Comparison of ENCODE assay signal across 8 cellular contexts in the genomic region with DNA sequence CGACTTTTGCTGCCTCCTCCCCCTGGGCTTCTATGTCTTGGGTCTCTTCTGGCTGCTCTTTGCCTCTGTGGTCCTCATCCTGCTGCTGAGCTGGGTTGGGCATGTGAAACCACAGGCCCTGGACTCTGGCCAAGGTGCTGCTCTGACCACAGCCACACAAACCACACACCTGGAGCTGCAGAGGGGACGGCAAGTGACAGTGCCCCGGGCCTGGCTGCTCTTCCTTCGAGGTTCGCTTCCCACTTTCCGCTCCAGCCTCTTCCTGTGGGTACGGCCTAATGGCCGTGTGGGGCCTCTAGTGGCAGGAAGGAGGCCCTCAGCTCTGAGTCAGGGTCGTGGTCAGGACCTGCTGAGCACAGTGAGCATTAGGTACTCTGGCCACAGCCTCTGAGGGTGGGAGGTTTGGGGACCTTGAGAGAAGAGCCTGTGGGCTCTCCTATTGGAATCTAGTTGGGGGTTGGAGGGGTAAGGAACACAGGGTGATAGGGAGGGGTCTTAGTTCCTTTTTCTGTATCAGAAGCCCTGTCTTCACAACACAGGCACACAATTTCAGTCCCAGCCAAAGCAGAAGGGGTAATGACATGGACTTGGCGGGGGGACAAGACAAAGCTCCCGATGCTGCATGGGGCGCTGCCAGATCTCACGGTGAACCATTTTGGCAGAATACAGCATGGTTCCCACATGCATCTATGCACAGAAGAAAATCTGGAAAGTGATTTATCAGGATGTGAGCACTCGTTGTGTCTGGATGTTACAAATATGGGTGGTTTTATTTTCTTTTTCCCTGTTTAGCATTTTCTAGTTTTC. TPM values are rescaled to one million over a fixed set of nuclear protein-coding genes. Genes with fewer than 3 reads are reported as not detected.
DNase-seq lines count a peak whose midpoint lies in the region; ATAC-seq, FAIRE-seq and TF ChIP-seq lines count a peak whose summit lies in the region.

No MANE protein-coding gene starts in this region.

- peaks cover 4% of the 10 kb centered on the region for H3K36me3 Mint-ChIP-seq in progenitor cell of endocrine pancreas (ENCODE audit: insufficient read depth)

- TF ChIP-seq POLR2A in erythroblast (IDR thresholded peaks at IDR 0.05; ENCODE audit: low read length) = peak; percentile 42

- no peaks in the 10 kb centered on the region for H3K27me3 Mint-ChIP-seq in progenitor cell of endocrine pancreas

- no peaks in the 10 kb centered on the region for H3K9me3 Mint-ChIP-seq in progenitor cell of endocrine pancreas (ENCODE audit: low read depth)

- peaks cover 22% of the 10 kb centered on the region for H3K36me3 ChIP-seq in effector memory CD4-positive, alpha-beta T cell (ENCODE audit: control insufficient read depth, insufficient read depth, low read length)

- peak overlapping the region; percentile 81 for H3K27ac Mint-ChIP-seq in progenitor cell of endocrine pancreas

- H3K9me3 ChIP-seq in effector memory CD4-positive, alpha-beta T cell (ENCODE audit: control insufficient read depth, low read length) = no peaks in the 10 kb centered on the region

- H3K4me1 Mint-ChIP-seq in progenitor cell of endocrine pancreas (ENCODE audit: low read depth) = peaks cover 9% of the 10 kb centered on the region

- peaks cover 22% of the 10 kb centered on the region for H3K4me1 ChIP-seq in effector memory CD4-positive, alpha-beta T cell (ENCODE audit: control insufficient read depth, insufficient read depth, low read length, poor library complexity, severe bottlenecking)

- in situ Hi-C loops in SK-MEL-5 (cut with HindIII; ENCODE audit: low pct_unique_long_range_greater_than_20kb, low sequenced_read_pairs) = no loop called here

- DNase-seq in CD1c-positive myeloid dendritic cell (ENCODE audit: extremely low spot score) (peak; percentile 49), GM19239 (ENCODE audit: insufficient read length, low spot score) (peak; percentile 46), SK-MEL-5 (ENCODE audit: low read depth, low spot score) (peak; percentile 47), erythroblast (lab: John Stamatoyannopoulos, UW) (no peak), progenitor cell of endocrine pancreas (ENCODE audit: low spot score, unreplicated experiment) (no peak)
- no peak for DNase-seq in effector memory CD4-positive, alpha-beta T cell

- no peak overlapping the region for H3K27ac ChIP-seq in effector memory CD4-positive, alpha-beta T cell (ENCODE audit: insufficient read depth, low read length, poor library complexity, severe bottlenecking)

- H3K4me3 ChIP-seq in effector memory CD4-positive, alpha-beta T cell (ENCODE audit: insufficient read depth, low read depth, low read length, poor library complexity, severe bottlenecking) = no peak overlapping the region

- H3K4me3 Mint-ChIP-seq in progenitor cell of endocrine pancreas (ENCODE audit: low read depth) = no peak overlapping the region

- peak; percentile 65 for FAIRE-seq in GM19239 (lab: Jason Lieb, UNC)

- peak; percentile 38 for TF ChIP-seq CTCF in progenitor cell of endocrine pancreas (IDR thresholded peaks at IDR 0.05; ENCODE audit: unreplicated experiment)

- no peaks in the 10 kb centered on the region for H3K27me3 ChIP-seq in effector memory CD4-positive, alpha-beta T cell (replicated peaks; ENCODE audit: control insufficient read depth, insufficient read depth, low read length, poor library complexity, severe bottlenecking)

- ATAC-seq in GM19397 (IDR thresholded peaks at IDR 0.05; ENCODE audit: unreplicated experiment) (no peak), HG02970 (IDR thresholded peaks at IDR 0.05; ENCODE audit: low FRiP score, unreplicated experiment) (no peak)

RNA-seq across cellular contexts. Expression of a gene that starts 2.3 kb away (rescaled TPM):
- not detected in 2 replicates for total RNA-seq in SK-MEL-5 (2014; rRNA removed; shearing (Covaris generic))
- polyA plus RNA-seq in SK-MEL-5 (2015; cell fraction: cytosol; rRNA removed) = not detected in 2 replicates
- not detected in 2 replicates for polyA plus RNA-seq in SK-MEL-5 (2015; cell fraction: nucleus; rRNA removed)
- total RNA-seq in progenitor cell of endocrine pancreas = not detected in 2 replicates

RNA-seq across cellular contexts. Expression of a gene that starts 5.5 kb away (rescaled TPM):
- total RNA-seq in SK-MEL-5 (2014; rRNA removed; shearing (Covaris generic)) = 115 and 129 TPM in 2 replicates
- polyA plus RNA-seq in SK-MEL-5 (2015; cell fraction: cytosol; rRNA removed) = 131 and 165 TPM in 2 replicates
- polyA plus RNA-seq in SK-MEL-5 (2015; cell fraction: nucleus; rRNA removed) = 63.2 and 67.9 TPM in 2 replicates
- 46.8 and 47.4 TPM in 2 replicates for total RNA-seq in progenitor cell of endocrine pancreas

RNA-seq across cellular contexts. Expression of a gene that starts 5.7 kb away (rescaled TPM):
- total RNA-seq in SK-MEL-5 (2014; rRNA removed; shearing (Covaris generic)) = 30.6 and 38.3 TPM in 2 replicates
- 113 and 132 TPM in 2 replicates for polyA plus RNA-seq in SK-MEL-5 (2015; cell fraction: cytosol; rRNA removed)
- polyA plus RNA-seq in SK-MEL-5 (2015; cell fraction: nucleus; rRNA removed) = 72.5 and 97.8 TPM in 2 replicates
- total RNA-seq in progenitor cell of endocrine pancreas = 97.4 and 106 TPM in 2 replicates

RNA-seq across cellular contexts. Expression of a gene that starts 14.0 kb away (rescaled TPM):
- total RNA-seq in SK-MEL-5 (2014; rRNA removed; shearing (Covaris generic)) = 714 and 787 TPM in 2 replicates
- 1,452 and 1,839 TPM in 2 replicates for polyA plus RNA-seq in SK-MEL-5 (2015; cell fraction: cytosol; rRNA removed)
- polyA plus RNA-seq in SK-MEL-5 (2015; cell fraction: nucleus; rRNA removed) = 277 and 295 TPM in 2 replicates
- total RNA-seq in progenitor cell of endocrine pancreas = 372 and 404 TPM in 2 replicates

RNA-seq across cellular contexts. Expression of a gene that starts 16.5 kb away (rescaled TPM):
- 3.6 and 4.3 TPM in 2 replicates for total RNA-seq in SK-MEL-5 (2014; rRNA removed; shearing (Covaris generic))
- 4.0 and 6.6 TPM in 2 replicates for polyA plus RNA-seq in SK-MEL-5 (2015; cell fraction: cytosol; rRNA removed)
- polyA plus RNA-seq in SK-MEL-5 (2015; cell fraction: nucleus; rRNA removed) = 99.7 and 106 TPM in 2 replicates
- total RNA-seq in progenitor cell of endocrine pancreas = 23.4 and 25.8 TPM in 2 replicates

Comparison
In these comparisons a context has a peak if more than half of its experiments do, and no peak if none do; other contexts are left out.
1. DNase-seq: peak in CD1c-positive myeloid dendritic cell (single experiment), GM19239 (single experiment) and SK-MEL-5 (single experiment); none in erythroblast (0 of 2), progenitor cell of endocrine pancreas (single experiment) and effector memory CD4-positive, alpha-beta T cell (0 of 3).